Comparison of ENCODE assay signal across 1 cellular context in genomic region chr9:114694146-114694545, GRCh38.
TF ChIP-seq lines count a peak whose summit lies in the region.

No MANE protein-coding gene starts in this region.

TF ChIP-seq in IMR-90, 13 proteins besides CTCF, POLR2A, EP300 and RAD21:
- no peak for TF ChIP-seq SMC3 (IDR thresholded peaks at IDR 0.05; ENCODE audit: low read depth, low read length)
- TF ChIP-seq CHD1 (IDR thresholded peaks at IDR 0.05; ENCODE audit: low read depth, low read length) = no peak
- no peak for TF ChIP-seq USF2 (IDR thresholded peaks at IDR 0.05; ENCODE audit: low read depth, low read length)
- no peak for TF ChIP-seq RCOR1 (IDR thresholded peaks at IDR 0.05; ENCODE audit: insufficient replicate concordance, low read length)
- TF ChIP-seq FOS (IDR thresholded peaks at IDR 0.05; ENCODE audit: low read depth, low read length) = no peak
- TF ChIP-seq CEBPB (IDR thresholded peaks at IDR 0.05; ENCODE audit: low read depth, low read length) = no peak
- TF ChIP-seq MAFK (IDR thresholded peaks at IDR 0.05; ENCODE audit: low read depth, low read length) = no peak
- TF ChIP-seq MXI1 (IDR thresholded peaks at IDR 0.05; ENCODE audit: borderline replicate concordance, low read depth, low read length) = no peak
- no peak for TF ChIP-seq ELK1 (IDR thresholded peaks at IDR 0.05; ENCODE audit: borderline replicate concordance, low read depth, low read length)
- TF ChIP-seq NFE2L2 (IDR thresholded peaks at IDR 0.05; ENCODE audit: low read depth, low read length) = no peak
- TF ChIP-seq RFX5 (IDR thresholded peaks at IDR 0.05; ENCODE audit: low read depth, low read length) = no peak
- no peak for TF ChIP-seq BHLHE40 (IDR thresholded peaks at IDR 0.05; ENCODE audit: low read depth, low read length)
TF ChIP-seq in IMR-90: peak in this region for 0.
